17 cellular contexts compared by ENCODE assay signal in the genomic region with DNA sequence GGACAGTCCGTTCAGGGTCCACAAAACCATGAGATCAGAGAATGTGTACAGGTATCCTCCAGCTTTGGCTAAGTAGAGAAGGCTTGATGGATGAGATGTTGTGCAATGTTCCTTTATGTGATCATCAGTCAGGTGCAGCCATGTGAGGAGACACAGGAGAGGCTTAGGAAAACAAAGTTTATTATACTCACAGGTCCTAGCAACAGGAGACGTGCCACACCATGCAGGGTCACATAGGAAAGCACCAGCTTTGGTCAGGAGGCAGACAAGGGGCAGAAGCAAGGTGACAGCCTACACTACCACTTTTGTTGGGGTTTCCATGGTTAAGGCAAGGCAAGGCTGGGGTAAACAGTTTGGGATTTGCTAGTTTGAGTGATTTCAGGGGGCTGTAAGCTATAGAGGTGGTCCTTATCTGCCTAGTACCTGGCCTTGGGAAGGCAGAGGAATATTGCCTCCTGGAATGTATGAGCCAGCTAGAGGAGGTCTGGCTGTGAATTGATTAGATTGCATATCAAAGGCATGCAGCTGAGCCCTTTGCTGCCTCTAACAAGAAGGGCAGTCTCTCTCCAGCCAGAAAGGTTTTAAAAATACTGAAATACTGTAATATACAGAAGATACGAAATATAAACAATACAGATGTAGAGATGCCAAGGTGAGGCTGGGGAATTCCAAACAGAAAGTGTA.
A peak's percentile ranks its signal among the peaks of the same experiment; 100 is the strongest.
DNase-seq lines count a peak whose midpoint lies in the region; FAIRE-seq and TF ChIP-seq lines count a peak whose summit lies in the region.
"Had no signal": no experiment of that assay in that cellular context is flagged by ENCODE, and none has a peak within 500 bp of the region (broad histone marks: within the 10 kb centered on the region; RNA-seq: fewer than 3 reads in every experiment).

No MANE protein-coding gene starts in this region.

- no peak for TF ChIP-seq EP300 in H1 (IDR thresholded peaks at IDR 0.05; ENCODE audit: borderline replicate concordance in 1 of 2, low read depth in 2 of 2, low read length in 2 of 2)

- in situ Hi-C loops in Caki2 (cut with HindIII; ENCODE audit: low pct_unique_long_range_greater_than_20kb, low sequenced_read_pairs), result no loop called here

- POLR2A ChIA-PET in H1 (lab: Charles Lee; ENCODE audit: partially characterized antibody), result interaction anchor here (1.1 kb wide), 1 partner anchor 21 kb away, joined by 4 read pairs; no protein-coding TSS in a partner anchor

- H3K36me3 ChIP-seq in HUES48 (ENCODE audit: control insufficient read depth, insufficient read depth, low read length) (no peaks in the 10 kb centered on the region), H1 (ENCODE audit: control insufficient read depth in 2 of 4, insufficient read depth in 4 of 4, low read length in 3 of 4) (no peaks in the 10 kb centered on the region)

- no peaks in the 10 kb centered on the region for H3K9me3 ChIP-seq in HUES48 (ENCODE audit: control insufficient read depth, insufficient read depth, low read length)
- H3K9me3 ChIP-seq in H1 (ENCODE audit: insufficient read depth in 2 of 2, low read depth in 1 of 2, low read length in 1 of 2), result no peaks in the 10 kb centered on the region
- H3K9me3 ChIP-seq: SK-N-SH had no signal

- H4K20me1 ChIP-seq in H1 (replicated peaks in 1 of 2; ENCODE audit: control insufficient read depth in 1 of 2, insufficient read depth in 2 of 2, low read length in 2 of 2), result no peaks in the 10 kb centered on the region

- no peak overlapping the region for H4K5ac ChIP-seq in H1 (ENCODE audit: insufficient read length, low read depth, low read length)

- no peaks in the 10 kb centered on the region for H3K23me2 ChIP-seq in H1 (ENCODE audit: low read depth, low read length)

- DNase-seq in Caki2 (ENCODE audit: low read depth), result peak; percentile 68
- DNase-seq in H1 (ENCODE audit: low read depth in 1 of 2, low spot score in 2 of 2), result no peak
- DNase-seq in iPS-NIHi11 (ENCODE audit: low spot score), result peak; percentile 29
- DNase-seq in GM10266 (ENCODE audit: extremely low spot score), result no peak
- DNase-seq in hippocampal formation (lab: John Stamatoyannopoulos, UW), result no peak
- DNase-seq in mesenteric fat pad (ENCODE audit: low spot score), result no peak
- DNase-seq in GF-D8 (lab: John Stamatoyannopoulos, UW), result no peak
- DNase-seq: COR-L47, GM23248, Karpas-422, NCI-H187 treated with DMSO at 0.1 percent for 48 hours, NCI-H2171, NCI-H510A, SK-N-SH had no signal

- 64% methylated on average over 3 of the region's 3 CpGs; no CpG with 5 or more reads in 1 of the 2 experiments for WGBS in H1 (ENCODE audit: extremely low coverage in 1 of 2, insufficient coverage in 1 of 2, insufficient read length in 1 of 2, insufficient replicate concordance in 2 of 2, low coverage in 1 of 2, low lambda C conversion rate in 2 of 2, missing lambda C conversion rate in 1 of 2), 2 experiments

- H2BK20ac ChIP-seq in H1 (ENCODE audit: low read length), result 0 out of 2 replicates have a peak overlapping the region, but pooled peaks have one; percentile 24

- H4K8ac ChIP-seq in H1 (ENCODE audit: extremely low read depth, insufficient read depth, low read length), result no peak overlapping the region

- peaks cover 37% of the 10 kb centered on the region for H3K4me1 ChIP-seq in HUES48 (ENCODE audit: control insufficient read depth, insufficient read depth, low read length)
- H3K4me1 ChIP-seq in H1 (replicated peaks in 1 of 4; ENCODE audit: control insufficient read depth in 3 of 4, insufficient read depth in 4 of 4, low read length in 3 of 4), result peaks cover 5 to 13% (median 10%) of the 10 kb centered on the region in 4 experiments; a peak in 6 of 7 replicates

- no peak for TF ChIP-seq POLR2A in H1 (IDR thresholded peaks at IDR 0.05; ENCODE audit: control extremely low read depth in 1 of 2, low read depth in 2 of 2, low read length in 2 of 2)

- H3K4me3 ChIP-seq in HUES48 (ENCODE audit: low read depth, low read length), result peak overlapping the region; percentile 22; the same call in 1 of the 2 replicates
- H3K4me3 ChIP-seq in H1 (ENCODE audit: extremely low read depth in 1 of 4, insufficient read depth in 2 of 4, low read depth in 3 of 4, low read length in 4 of 4), result peak overlapping the region in 1 of 4 experiments; percentile 25; a peak in 2 of 8 replicates
- H3K4me3 ChIP-seq: GM23248 had no signal

- CTCF ChIA-PET in H1 (lab: Charles Lee; ENCODE audit: partially characterized antibody), result interaction anchor here (1.4 kb wide), 1 partner anchor 66 kb away, joined by 3 read pairs; no protein-coding TSS in a partner anchor

- no peak overlapping the region for H2BK15ac ChIP-seq in H1 (ENCODE audit: low read length)

- no peak overlapping the region for H2BK5ac ChIP-seq in H1 (ENCODE audit: low read depth, low read length)

- H2AK5ac ChIP-seq in H1 (ENCODE audit: low read depth, low read length), result no peak overlapping the region

- H2BK12ac ChIP-seq in H1 (ENCODE audit: low read depth, low read length), result 0 out of 2 replicates have a peak overlapping the region, but pooled peaks have one; percentile 55

- no peak overlapping the region for H3K4ac ChIP-seq in H1 (replicated peaks; ENCODE audit: insufficient read length, low read depth, low read length)

- no peak overlapping the region for H2BK120ac ChIP-seq in H1 (replicated peaks; ENCODE audit: low read depth, low read length)

- no peak overlapping the region for H3K9ac ChIP-seq in HUES48 (ENCODE audit: low read depth, low read length)
- no peak overlapping the region for H3K9ac ChIP-seq in H1 (replicated peaks in 1 of 4; ENCODE audit: extremely low read depth in 1 of 4, low read depth in 3 of 4, low read length in 3 of 4)
- H3K9ac ChIP-seq: GM23248, SK-N-SH had no signal

- H3K23ac ChIP-seq in H1 (ENCODE audit: insufficient read length), result no peak overlapping the region

- no peak overlapping the region for H2AFZ ChIP-seq in H1 (ENCODE audit: low read length)
- H2AFZ ChIP-seq: GM23248 had no signal

- peak overlapping the region; percentile 21 for H3K27ac ChIP-seq in HUES48 (ENCODE audit: low read depth, low read length)
- H3K27ac ChIP-seq in H1 (ENCODE audit: low read depth, low read length), result no peak overlapping the region
- H3K27ac ChIP-seq: GM23248 had no signal

- no peak for TF ChIP-seq RAD21 in H1 (IDR thresholded peaks at IDR 0.05 in 1 of 2, conservative IDR thresholded peaks at IDR 0.05 in 1 of 2; ENCODE audit: low read depth in 2 of 2, low read length in 2 of 2)

- peak; percentile 50 for FAIRE-seq in H1 (lab: Jason Lieb, UNC)
- FAIRE-seq: GM12892, GM19239 had no signal

- H3K18ac ChIP-seq in H1 (ENCODE audit: extremely low read depth, low read length), result no peak overlapping the region

- H3K79me2 ChIP-seq in H1 (ENCODE audit: control insufficient read depth in 1 of 2, insufficient read depth in 2 of 2, low read length in 2 of 2), result no peaks in the 10 kb centered on the region

- peak overlapping the region; percentile 55 to 72 for H3K4me2 ChIP-seq in H1 (ENCODE audit: insufficient read depth in 1 of 2, low read depth in 2 of 2, low read length in 2 of 2)
- H3K4me2 ChIP-seq: SK-N-SH had no signal

- TF ChIP-seq CTCF in H1 (IDR thresholded peaks at IDR 0.05; ENCODE audit: control extremely low read depth in 1 of 3, insufficient read depth in 1 of 3, low read depth in 1 of 3, low read length in 3 of 3) (no peak), GM10266 (IDR thresholded peaks at IDR 0.05; ENCODE audit: control insufficient read depth, insufficient read depth, low read depth, missing control alignments) (no peak)

- no peak overlapping the region for H4K91ac ChIP-seq in H1 (replicated peaks; ENCODE audit: insufficient read length, low read length)

- no peak overlapping the region for H3K14ac ChIP-seq in H1 (ENCODE audit: insufficient read length)

- no peaks in the 10 kb centered on the region for H3K27me3 ChIP-seq in HUES48 (ENCODE audit: control insufficient read depth, insufficient read depth, low read length)
- H3K27me3 ChIP-seq in H1 (replicated peaks in 1 of 4; ENCODE audit: control insufficient read depth in 3 of 4, extremely low read depth in 1 of 4, insufficient read depth in 3 of 4, low read length in 3 of 4), result no peaks in the 10 kb centered on the region

- no peak overlapping the region for H3K56ac ChIP-seq in H1 (replicated peaks; ENCODE audit: insufficient read length, low read depth, low read length)

- H3K79me1 ChIP-seq in H1 (ENCODE audit: low read depth, low read length), result no peaks in the 10 kb centered on the region

TF ChIP-seq in H1, 55 proteins besides CTCF, POLR2A, EP300 and RAD21:
- no peak for TF ChIP-seq TAF7 (optimal IDR thresholded peaks at IDR 0.05; ENCODE audit: borderline replicate concordance, low read depth, low read length)
- TF ChIP-seq NRF1 (IDR thresholded peaks at IDR 0.05; ENCODE audit: low read depth, low read length), result no peak
- TF ChIP-seq RXRA (IDR thresholded peaks at IDR 0.05; ENCODE audit: insufficient read depth, low read depth, low read length), result no peak
- TF ChIP-seq CHD1 (IDR thresholded peaks at IDR 0.05; ENCODE audit: low read depth, low read length), result no peak
- no peak for TF ChIP-seq PHF8 (conservative IDR thresholded peaks at IDR 0.05; ENCODE audit: low read depth, low read length)
- TF ChIP-seq RBBP5 (IDR thresholded peaks at IDR 0.05; ENCODE audit: borderline replicate concordance, low read depth, low read length), result no peak
- peak; percentile 70 for TF ChIP-seq NANOG (IDR thresholded peaks at IDR 0.05; ENCODE audit: insufficient read depth, low read depth, low read length, poor library complexity, severe bottlenecking)
- TF ChIP-seq SAP30 (IDR thresholded peaks at IDR 0.05; ENCODE audit: insufficient read depth, insufficient replicate concordance, low read length), result no peak
- peak; percentile 89 for TF ChIP-seq TEAD4 (IDR thresholded peaks at IDR 0.05; ENCODE audit: low read depth, low read length)
- no peak for TF ChIP-seq GABPA (IDR thresholded peaks at IDR 0.05; ENCODE audit: borderline replicate concordance, insufficient read depth, low read length)
- 0 out of 2 replicates have a peak, but pooled peaks have one; percentile 72 for TF ChIP-seq POU5F1 (IDR thresholded peaks at IDR 0.05; ENCODE audit: low read depth, low read length)

Comparison
In these comparisons a context has a peak if more than half of its experiments do, and no peak if none do; other contexts are left out.
1. DNase-seq: peak in Caki2 (single experiment) and iPS-NIHi11 (single experiment); none in H1 (0 of 2), GM10266 (single experiment), hippocampal formation (0 of 2), mesenteric fat pad (single experiment) and GF-D8 (single experiment).